9 cellular contexts compared by ENCODE assay signal in genomic region chr5:115542076-115542475, GRCh38. TPM values are rescaled to one million over a fixed set of nuclear protein-coding genes. Genes with fewer than 3 reads are reported as not detected.
A peak's percentile ranks its signal among the peaks of the same experiment; 100 is the strongest.
DNase-seq lines count a peak whose midpoint lies in the region; ATAC-seq and TF ChIP-seq lines count a peak whose summit lies in the region.
"Had no signal": no experiment of that assay in that cellular context is flagged by ENCODE, and none has a peak within 500 bp of the region (broad histone marks: within the 10 kb centered on the region; RNA-seq: fewer than 3 reads in every experiment).

No MANE protein-coding gene starts in this region.

- peak overlapping the region in 1 of 2 experiments; percentile 96; a peak in 1 of 4 replicates for H3K27ac ChIP-seq in SK-N-SH (ENCODE audit: low read depth in 2 of 2, low read length in 1 of 2)

- peaks cover 21% of the 10 kb centered on the region for H3K9me3 Mint-ChIP-seq in WTC11

- H3K36me3 Mint-ChIP-seq in WTC11 = peaks cover 51% of the 10 kb centered on the region

- peaks cover 10% of the 10 kb centered on the region for H3K9me3 ChIP-seq in SK-N-SH

- no peak for ATAC-seq in SK-N-SH treated with all-trans-retinoic acid at 6 μM for 48 hours
- no peak for ATAC-seq in WTC11
- ATAC-seq in GM21360 (IDR thresholded peaks at IDR 0.05; ENCODE audit: unreplicated experiment) = no peak

- CTCF ChIA-PET in SK-N-SH (lab: Yijun Ruan, JAX) = interaction anchor here (1.0 kb wide), 1 partner anchor 19 kb away, joined by 3 read pairs; no protein-coding TSS in a partner anchor
- CTCF ChIA-PET in WTC11 (lab: Charles Lee) = interaction anchor here (1.3 kb wide), 1 partner anchor 33 kb away, joined by 3 read pairs; no protein-coding TSS in a partner anchor

- WGBS in SK-N-SH (ENCODE audit: low lambda C conversion rate) = 46% methylated on average over 3 of the region's 3 CpGs

- no peak overlapping the region for H2AFZ ChIP-seq in SK-N-SH (ENCODE audit: low read depth)

- peaks cover 65% of the 10 kb centered on the region for H4K20me1 ChIP-seq in SK-N-SH (ENCODE audit: insufficient read depth)

- H3K4me3 Mint-ChIP-seq in WTC11 = peak overlapping the region; percentile 93

- no peak for TF ChIP-seq RAD21 in SK-N-SH (IDR thresholded peaks at IDR 0.05; ENCODE audit: low read length)

- POLR2A ChIA-PET in SK-N-SH (lab: Yijun Ruan, JAX) (no interaction called here), WTC11 (lab: Charles Lee) (no interaction called here)

- H3K9me2 ChIP-seq in SK-N-SH = no peaks in the 10 kb centered on the region

- H3K27ac Mint-ChIP-seq in WTC11 = no peak overlapping the region

- H3K9ac ChIP-seq in SK-N-SH = peak overlapping the region; percentile 99

- peaks cover 0 to 11% of the 10 kb centered on the region in 2 experiments; a peak in 2 of 4 replicates for H3K4me1 ChIP-seq in SK-N-SH (ENCODE audit: control insufficient read depth in 1 of 2, insufficient read depth in 2 of 2, low read depth in 1 of 2, low read length in 1 of 2)

- H3K36me3 ChIP-seq in SK-N-SH (replicated peaks in 1 of 2; ENCODE audit: control insufficient read depth in 1 of 2, insufficient read depth in 2 of 2, low read length in 1 of 2) = peaks cover 51 to 54% of the 10 kb centered on the region in 2 experiments

- TF ChIP-seq EP300 in SK-N-SH (IDR thresholded peaks at IDR 0.05; ENCODE audit: borderline replicate concordance in 1 of 2, low read depth in 1 of 2, low read length in 1 of 2) = no peak

- H3K79me2 ChIP-seq in SK-N-SH (ENCODE audit: insufficient read depth) = peaks cover 73% of the 10 kb centered on the region

- peak overlapping the region; percentile 87 for H3K4me2 ChIP-seq in SK-N-SH

- H3K4me3 ChIP-seq in SK-N-SH (ENCODE audit: low read depth in 2 of 2, low read length in 1 of 2) (peak overlapping the region; percentile 89 to 97), iPS-11a (ENCODE audit: low read depth, low read length) (peak overlapping the region; percentile 76)

- H3K27me3 ChIP-seq in SK-N-SH (ENCODE audit: insufficient read depth) = no peaks in the 10 kb centered on the region

- DNase-seq in SK-N-SH (no peak), WTC11 (ENCODE audit: low spot score) (no peak), superior temporal gyrus (ENCODE audit: extremely low spot score) (peak; percentile 49), NCI-H2196 treated with DMSO at 0.1 percent for 48 hours (lab: John Stamatoyannopoulos, UW; ENCODE audit: unreplicated experiment) (no peak), NOMO-1 treated with dmso at 0.1 percent for 144 hours (lab: John Stamatoyannopoulos, UW; ENCODE audit: unreplicated experiment) (no peak)
- DNase-seq: NCI-H2171 had no signal

- no peaks in the 10 kb centered on the region for H3F3A ChIP-seq in SK-N-SH (replicated peaks; ENCODE audit: insufficient read depth)

- TF ChIP-seq CTCF in SK-N-SH (IDR thresholded peaks at IDR 0.05) (no peak), WTC11 (IDR thresholded peaks at IDR 0.05) (no peak)

- peaks cover 55% of the 10 kb centered on the region for H3K4me1 Mint-ChIP-seq in WTC11

- peaks cover 6% of the 10 kb centered on the region for H3K27me3 Mint-ChIP-seq in WTC11 (ENCODE audit: low read depth)

TF ChIP-seq in SK-N-SH, 30 proteins besides CTCF, POLR2A, EP300 and RAD21:
- no peak for TF ChIP-seq TEAD4 (IDR thresholded peaks at IDR 0.05; ENCODE audit: borderline replicate concordance, insufficient read depth)

TF ChIP-seq in SK-N-SH treated with all-trans-retinoic acid at 6 μM for 48 hours, 23 proteins besides CTCF, POLR2A, EP300 and RAD21 (continues in another document):
- TF ChIP-seq, protein P1, sequence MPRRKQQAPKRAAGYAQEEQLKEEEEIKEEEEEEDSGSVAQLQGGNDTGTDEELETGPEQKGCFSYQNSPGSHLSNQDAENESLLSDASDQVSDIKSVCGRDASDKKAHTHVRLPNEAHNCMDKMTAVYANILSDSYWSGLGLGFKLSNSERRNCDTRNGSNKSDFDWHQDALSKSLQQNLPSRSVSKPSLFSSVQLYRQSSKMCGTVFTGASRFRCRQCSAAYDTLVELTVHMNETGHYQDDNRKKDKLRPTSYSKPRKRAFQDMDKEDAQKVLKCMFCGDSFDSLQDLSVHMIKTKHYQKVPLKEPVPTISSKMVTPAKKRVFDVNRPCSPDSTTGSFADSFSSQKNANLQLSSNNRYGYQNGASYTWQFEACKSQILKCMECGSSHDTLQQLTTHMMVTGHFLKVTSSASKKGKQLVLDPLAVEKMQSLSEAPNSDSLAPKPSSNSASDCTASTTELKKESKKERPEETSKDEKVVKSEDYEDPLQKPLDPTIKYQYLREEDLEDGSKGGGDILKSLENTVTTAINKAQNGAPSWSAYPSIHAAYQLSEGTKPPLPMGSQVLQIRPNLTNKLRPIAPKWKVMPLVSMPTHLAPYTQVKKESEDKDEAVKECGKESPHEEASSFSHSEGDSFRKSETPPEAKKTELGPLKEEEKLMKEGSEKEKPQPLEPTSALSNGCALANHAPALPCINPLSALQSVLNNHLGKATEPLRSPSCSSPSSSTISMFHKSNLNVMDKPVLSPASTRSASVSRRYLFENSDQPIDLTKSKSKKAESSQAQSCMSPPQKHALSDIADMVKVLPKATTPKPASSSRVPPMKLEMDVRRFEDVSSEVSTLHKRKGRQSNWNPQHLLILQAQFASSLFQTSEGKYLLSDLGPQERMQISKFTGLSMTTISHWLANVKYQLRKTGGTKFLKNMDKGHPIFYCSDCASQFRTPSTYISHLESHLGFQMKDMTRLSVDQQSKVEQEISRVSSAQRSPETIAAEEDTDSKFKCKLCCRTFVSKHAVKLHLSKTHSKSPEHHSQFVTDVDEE (CRISPR knock-in tag; IDR thresholded peaks at IDR 0.05) = no peak
- TF ChIP-seq TCF4 (CRISPR knock-in tag; IDR thresholded peaks at IDR 0.05; ENCODE audit: borderline replicate concordance) (no peak), ZNF70 (CRISPR knock-in tag; IDR thresholded peaks at IDR 0.05) (no peak), ZFP30 (CRISPR knock-in tag; IDR thresholded peaks at IDR 0.05) (no peak), ESRRG (CRISPR knock-in tag; IDR thresholded peaks at IDR 0.05) (no peak), ZNF565 (CRISPR knock-in tag; conservative IDR thresholded peaks at IDR 0.05; ENCODE audit: low read depth) (no peak), PPARA (CRISPR knock-in tag; IDR thresholded peaks at IDR 0.05; ENCODE audit: borderline replicate concordance) (no peak)
- TF ChIP-seq, protein P2, sequence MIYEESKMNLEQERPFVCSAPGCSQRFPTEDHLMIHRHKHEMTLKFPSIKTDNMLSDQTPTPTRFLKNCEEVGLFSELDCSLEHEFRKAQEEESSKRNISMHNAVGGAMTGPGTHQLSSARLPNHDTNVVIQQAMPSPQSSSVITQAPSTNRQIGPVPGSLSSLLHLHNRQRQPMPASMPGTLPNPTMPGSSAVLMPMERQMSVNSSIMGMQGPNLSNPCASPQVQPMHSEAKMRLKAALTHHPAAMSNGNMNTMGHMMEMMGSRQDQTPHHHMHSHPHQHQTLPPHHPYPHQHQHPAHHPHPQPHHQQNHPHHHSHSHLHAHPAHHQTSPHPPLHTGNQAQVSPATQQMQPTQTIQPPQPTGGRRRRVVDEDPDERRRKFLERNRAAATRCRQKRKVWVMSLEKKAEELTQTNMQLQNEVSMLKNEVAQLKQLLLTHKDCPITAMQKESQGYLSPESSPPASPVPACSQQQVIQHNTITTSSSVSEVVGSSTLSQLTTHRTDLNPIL (CRISPR knock-in tag; IDR thresholded peaks at IDR 0.05; ENCODE audit: low read depth) = no peak

TF ChIP-seq in WTC11, 78 proteins besides CTCF, POLR2A, EP300 and RAD21 (continues in another document):
- TF ChIP-seq, protein P3, sequence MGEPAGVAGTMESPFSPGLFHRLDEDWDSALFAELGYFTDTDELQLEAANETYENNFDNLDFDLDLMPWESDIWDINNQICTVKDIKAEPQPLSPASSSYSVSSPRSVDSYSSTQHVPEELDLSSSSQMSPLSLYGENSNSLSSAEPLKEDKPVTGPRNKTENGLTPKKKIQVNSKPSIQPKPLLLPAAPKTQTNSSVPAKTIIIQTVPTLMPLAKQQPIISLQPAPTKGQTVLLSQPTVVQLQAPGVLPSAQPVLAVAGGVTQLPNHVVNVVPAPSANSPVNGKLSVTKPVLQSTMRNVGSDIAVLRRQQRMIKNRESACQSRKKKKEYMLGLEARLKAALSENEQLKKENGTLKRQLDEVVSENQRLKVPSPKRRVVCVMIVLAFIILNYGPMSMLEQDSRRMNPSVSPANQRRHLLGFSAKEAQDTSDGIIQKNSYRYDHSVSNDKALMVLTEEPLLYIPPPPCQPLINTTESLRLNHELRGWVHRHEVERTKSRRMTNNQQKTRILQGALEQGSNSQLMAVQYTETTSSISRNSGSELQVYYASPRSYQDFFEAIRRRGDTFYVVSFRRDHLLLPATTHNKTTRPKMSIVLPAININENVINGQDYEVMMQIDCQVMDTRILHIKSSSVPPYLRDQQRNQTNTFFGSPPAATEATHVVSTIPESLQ (CRISPR knock-in tag; IDR thresholded peaks at IDR 0.05) = no peak
- TF ChIP-seq, protein P4, sequence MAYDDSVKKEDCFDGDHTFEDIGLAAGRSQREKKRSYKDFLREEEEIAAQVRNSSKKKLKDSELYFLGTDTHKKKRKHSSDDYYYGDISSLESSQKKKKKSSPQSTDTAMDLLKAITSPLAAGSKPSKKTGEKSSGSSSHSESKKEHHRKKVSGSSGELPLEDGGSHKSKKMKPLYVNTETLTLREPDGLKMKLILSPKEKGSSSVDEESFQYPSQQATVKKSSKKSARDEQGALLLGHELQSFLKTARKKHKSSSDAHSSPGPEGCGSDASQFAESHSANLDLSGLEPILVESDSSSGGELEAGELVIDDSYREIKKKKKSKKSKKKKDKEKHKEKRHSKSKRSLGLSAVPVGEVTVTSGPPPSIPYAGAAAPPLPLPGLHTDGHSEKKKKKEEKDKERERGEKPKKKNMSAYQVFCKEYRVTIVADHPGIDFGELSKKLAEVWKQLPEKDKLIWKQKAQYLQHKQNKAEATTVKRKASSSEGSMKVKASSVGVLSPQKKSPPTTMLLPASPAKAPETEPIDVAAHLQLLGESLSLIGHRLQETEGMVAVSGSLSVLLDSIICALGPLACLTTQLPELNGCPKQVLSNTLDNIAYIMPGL (CRISPR knock-in tag; IDR thresholded peaks at IDR 0.05) = no peak

RNA-seq across cellular contexts. Expression of gene FEM1C, which starts 2.5 kb away (rescaled TPM):
- polyA plus RNA-seq in SK-N-SH (2012; rRNA removed) = 2.8 and 3.9 TPM in 2 replicates
- polyA plus RNA-seq in SK-N-SH (2012; cell fraction: cytosol; rRNA removed) = 3.6 and 4.3 TPM in 2 replicates
- polyA plus RNA-seq in SK-N-SH (2012; cell fraction: nucleus; rRNA removed) = 2.9 and 6.4 TPM in 2 replicates
- 12.1 to 13.6 TPM (median 12.4 TPM) in 3 replicates for total RNA-seq in WTC11 (2021)
